Comparison of ENCODE assay signal across 8 cellular contexts in genomic region chr2:229921892-229922448, GRCh38. TPM values are rescaled to one million over a fixed set of nuclear protein-coding genes. Genes with fewer than 3 reads are reported as not detected.
DNase-seq lines count a peak whose midpoint lies in the region; ATAC-seq and TF ChIP-seq lines count a peak whose summit lies in the region.

TSS of gene TRIP12 (minus strand) at chr2:229922009. CDS start at chr2:229880079, 41,930 bp downstream.

- 0 to 2% methylated on average over 45 to 46 of the region's 49 CpGs for WGBS in GM23248 (ENCODE audit: low coverage in 1 of 2, low lambda C conversion rate in 2 of 2, missing lambda C conversion rate in 2 of 2), 2 experiments

- H3K27ac ChIP-seq in DOHH2 (ENCODE audit: low read depth, low read length), result peak within 1 kb of the TSS; percentile 85
- peak within 1 kb of the TSS; percentile 96 for H3K27ac ChIP-seq in GM23248
- peak within 1 kb of the TSS; percentile 98 for H3K27ac ChIP-seq in RWPE1

- H3K9me2 ChIP-seq in DOHH2 (replicated peaks; ENCODE audit: control insufficient read depth, low read length), result no peaks in the 10 kb centered on the region
- no peaks in the 10 kb centered on the region for H3K9me2 ChIP-seq in GM23248 (ENCODE audit: insufficient read depth)

- H2AFZ ChIP-seq in GM23248, result peak within 1 kb of the TSS; percentile 91

- peak within 1 kb of the TSS; percentile 95 for H3K9ac ChIP-seq in GM23248

- H3K79me2 ChIP-seq in DOHH2 (ENCODE audit: control insufficient read depth, low read length) (peaks cover 58% of the 10 kb centered on the region), GM23248 (ENCODE audit: insufficient read depth) (peaks cover 80% of the 10 kb centered on the region)

- peaks cover 7% of the 10 kb centered on the region; the same call in 1 of the 2 replicates for H4K20me1 ChIP-seq in DOHH2 (ENCODE audit: control insufficient read depth, insufficient read depth, low read depth, low read length)
- H4K20me1 ChIP-seq in GM23248 (ENCODE audit: insufficient read depth), result no peaks in the 10 kb centered on the region; the same call in 1 of the 2 replicates

- H3F3A ChIP-seq in DOHH2 (ENCODE audit: control insufficient read depth, insufficient read depth) (peaks cover 15% of the 10 kb centered on the region), GM23248 (ENCODE audit: insufficient read depth) (peaks cover 21% of the 10 kb centered on the region)

- in situ Hi-C loops in GM23248 (cut with MboI), result no loop called here

- peaks cover 26% of the 10 kb centered on the region for H3K36me3 Mint-ChIP-seq in activated T-helper 2 cell treated with anti-CD3 and anti-CD28 coated beads, Interferon-gamma antibody, Interleukin-2, Interleukin-4, amounts not matched to agents 10 μg/mL and 5 μg/mL and 100 μg/mL, durations not matched to agents 14 hours and 24 hours and 36 hours (ENCODE audit: low read depth)
- H3K36me3 Mint-ChIP-seq in natural killer cell treated with Interleukin-12 subunit alpha and Interleukin-12 subunit beta and Interleukin-15 and Interleukin-18, amount 100 ng/mL, for 72 hours, result peaks cover 8% of the 10 kb centered on the region

- H3K27ac Mint-ChIP-seq in activated T-helper 2 cell treated with anti-CD3 and anti-CD28 coated beads, Interferon-gamma antibody, Interleukin-2, Interleukin-4, amounts not matched to agents 10 μg/mL and 5 μg/mL and 100 μg/mL, durations not matched to agents 14 hours and 24 hours and 36 hours, result peak within 1 kb of the TSS; percentile 98
- peak within 1 kb of the TSS; percentile 83 to 100 for H3K27ac Mint-ChIP-seq in natural killer cell treated with Interleukin-12 subunit alpha and Interleukin-12 subunit beta and Interleukin-15 and Interleukin-18, amount 100 ng/mL, for 72 hours

- no peaks in the 10 kb centered on the region for H3K9me3 Mint-ChIP-seq in activated T-helper 2 cell treated with anti-CD3 and anti-CD28 coated beads, Interferon-gamma antibody, Interleukin-2, Interleukin-4, amounts not matched to agents 10 μg/mL and 5 μg/mL and 100 μg/mL, durations not matched to agents 14 hours and 24 hours and 36 hours
- H3K9me3 Mint-ChIP-seq in natural killer cell treated with Interleukin-12 subunit alpha and Interleukin-12 subunit beta and Interleukin-15 and Interleukin-18, amount 100 ng/mL, for 72 hours, result no peaks in the 10 kb centered on the region

- DNase-seq in GM23248, result peak; percentile 95
- peak; percentile 66 to 69 for DNase-seq in Kasumi-1 (lab: John Stamatoyannopoulos, UW)
- DNase-seq in RWPE1 (ENCODE audit: low spot score), result peak; percentile 90
- DNase-seq in activated T-helper 2 cell treated with anti-CD3 and anti-CD28 coated beads, Interferon-gamma antibody, Interleukin-2, Interleukin-4, amounts not matched to agents 10 μg/mL and 5 μg/mL and 100 μg/mL, durations not matched to agents 14 hours and 24 hours and 36 hours (ENCODE audit: low spot score), result peak; percentile 89
- peak; percentile 96 for DNase-seq in fibroblast of peridontal ligament (ENCODE audit: extremely low read depth)
- peak; percentile 92 for DNase-seq in natural killer cell treated with Interleukin-12 subunit alpha and Interleukin-12 subunit beta and Interleukin-15 and Interleukin-18, amount 100 ng/mL, for 72 hours (ENCODE audit: low spot score)
- peak; percentile 88 for DNase-seq in stimulated activated naive CD8-positive, alpha-beta T cell treated with anti-CD3 and anti-CD28 coated beads, Interleukin-15, Interleukin-2, amounts not matched to agents 100 U/mL and 50 U/mL, for 24 hours

- H3K27me3 ChIP-seq in DOHH2 (ENCODE audit: control insufficient read depth, low read length) (no peaks in the 10 kb centered on the region), GM23248 (replicated peaks; ENCODE audit: insufficient read depth) (no peaks in the 10 kb centered on the region)

- POLR2A ChIA-PET in RWPE1 (lab: Yijun Ruan, JAX; ENCODE audit: low non-redundant PET), result no interaction called here

- no peaks in the 10 kb centered on the region for H3K9me3 ChIP-seq in DOHH2 (ENCODE audit: control insufficient read depth, insufficient read depth, low read length)
- H3K9me3 ChIP-seq in GM23248 (ENCODE audit: low read depth), result no peaks in the 10 kb centered on the region

- intact Hi-C loops in activated T-helper 2 cell treated with anti-CD3 and anti-CD28 coated beads, Interferon-gamma antibody, Interleukin-2, Interleukin-4, amounts not matched to agents 10 μg/mL and 5 μg/mL and 100 μg/mL, durations not matched to agents 14 hours and 24 hours and 36 hours (cut with micrococcal nuclease), result loop anchor here (1.0 to 10.0 kb wide), 3 partner anchors 100 to 740 kb away; partner anchors contain the start of gene SLC16A14

- H3K4me1 ChIP-seq in DOHH2 (ENCODE audit: control insufficient read depth, low read length) (peaks cover 22% of the 10 kb centered on the region), GM23248 (ENCODE audit: insufficient read depth) (peaks cover 7% of the 10 kb centered on the region; the same call in 1 of the 2 replicates)

- peak within 1 kb of the TSS; percentile 97 for H3K4me3 ChIP-seq in DOHH2 (ENCODE audit: low read length)
- peak within 1 kb of the TSS; percentile 96 for H3K4me3 ChIP-seq in GM23248

- TF ChIP-seq CTCF in DOHH2 (IDR thresholded peaks at IDR 0.05; ENCODE audit: low read depth, low read length, poor library complexity, severe bottlenecking) (no peak), RWPE1 (conservative IDR thresholded peaks at IDR 0.05; ENCODE audit: low read depth) (no peak)

- H3K4me1 Mint-ChIP-seq in activated T-helper 2 cell treated with anti-CD3 and anti-CD28 coated beads, Interferon-gamma antibody, Interleukin-2, Interleukin-4, amounts not matched to agents 10 μg/mL and 5 μg/mL and 100 μg/mL, durations not matched to agents 14 hours and 24 hours and 36 hours (ENCODE audit: low read depth), result peaks cover 31% of the 10 kb centered on the region
- H3K4me1 Mint-ChIP-seq in natural killer cell treated with Interleukin-12 subunit alpha and Interleukin-12 subunit beta and Interleukin-15 and Interleukin-18, amount 100 ng/mL, for 72 hours (ENCODE audit: low read depth in 2 of 2), result peaks cover 26 to 44% of the 10 kb centered on the region in 2 donors

- peak within 1 kb of the TSS; percentile 100 for H3K4me3 Mint-ChIP-seq in activated T-helper 2 cell treated with anti-CD3 and anti-CD28 coated beads, Interferon-gamma antibody, Interleukin-2, Interleukin-4, amounts not matched to agents 10 μg/mL and 5 μg/mL and 100 μg/mL, durations not matched to agents 14 hours and 24 hours and 36 hours (ENCODE audit: low read depth)
- peak within 1 kb of the TSS; percentile 96 for H3K4me3 Mint-ChIP-seq in natural killer cell treated with Interleukin-12 subunit alpha and Interleukin-12 subunit beta and Interleukin-15 and Interleukin-18, amount 100 ng/mL, for 72 hours

- peaks cover 16% of the 10 kb centered on the region for H3K36me3 ChIP-seq in DOHH2 (ENCODE audit: control insufficient read depth, low read length)
- H3K36me3 ChIP-seq in GM23248 (ENCODE audit: low read depth), result no peaks in the 10 kb centered on the region; the same call in 1 of the 2 replicates

- CTCF ChIA-PET in RWPE1 (lab: Yijun Ruan, JAX), result no interaction called here

- H3K4me2 ChIP-seq in DOHH2 (ENCODE audit: low read length) (peak within 1 kb of the TSS; percentile 96), GM23248 (ENCODE audit: unreplicated experiment) (peak within 1 kb of the TSS; percentile 100)

- H3K27me3 Mint-ChIP-seq in activated T-helper 2 cell treated with anti-CD3 and anti-CD28 coated beads, Interferon-gamma antibody, Interleukin-2, Interleukin-4, amounts not matched to agents 10 μg/mL and 5 μg/mL and 100 μg/mL, durations not matched to agents 14 hours and 24 hours and 36 hours (ENCODE audit: low read depth), result no peaks in the 10 kb centered on the region
- no peaks in the 10 kb centered on the region for H3K27me3 Mint-ChIP-seq in natural killer cell treated with Interleukin-12 subunit alpha and Interleukin-12 subunit beta and Interleukin-15 and Interleukin-18, amount 100 ng/mL, for 72 hours

- peak; percentile 90 to 92 for ATAC-seq in natural killer cell treated with Interleukin-12 subunit alpha and Interleukin-12 subunit beta and Interleukin-15 and Interleukin-18, amount 100 ng/mL, for 72 hours
- ATAC-seq in stimulated activated naive CD8-positive, alpha-beta T cell treated with anti-CD3 and anti-CD28 coated beads, Interleukin-15, Interleukin-2, amounts not matched to agents 100 U/mL and 50 U/mL, for 24 hours, result peak; percentile 81

RNA-seq across cellular contexts. Expression of gene TRIP12, which starts in this region (rescaled TPM):
- 121 and 124 TPM in 2 replicates for total RNA-seq in GM23248 (2014; rRNA removed; shearing (Covaris generic))
- 52.0 and 52.2 TPM in 2 replicates for polyA plus RNA-seq in GM23248 (2016; fragmentation: Nextera tagmentation; extraction: Ambion mirVana)
- total RNA-seq in activated T-helper 2 cell treated with anti-CD3 and anti-CD28 coated beads, Interferon-gamma antibody, Interleukin-2, Interleukin-4, amounts not matched to agents 10 μg/mL and 5 μg/mL and 100 μg/mL, durations not matched to agents 14 hours and 24 hours and 36 hours, result 256 and 269 TPM in 2 replicates
- total RNA-seq in natural killer cell treated with Interleukin-12 subunit alpha and Interleukin-12 subunit beta and Interleukin-15 and Interleukin-18, amount 100 ng/mL, for 72 hours, result 100 to 1,000 TPM; 262 to 350 TPM

Comparison
In these comparisons a context has a peak if more than half of its experiments do, and no peak if none do; other contexts are left out.
1. Peak in every context shown above with its lines: DNase-seq, ATAC-seq, H3K4me3 ChIP-seq and H3K27ac ChIP-seq.